ENCODE assay signal across 1 cellular context in the genomic region with DNA sequence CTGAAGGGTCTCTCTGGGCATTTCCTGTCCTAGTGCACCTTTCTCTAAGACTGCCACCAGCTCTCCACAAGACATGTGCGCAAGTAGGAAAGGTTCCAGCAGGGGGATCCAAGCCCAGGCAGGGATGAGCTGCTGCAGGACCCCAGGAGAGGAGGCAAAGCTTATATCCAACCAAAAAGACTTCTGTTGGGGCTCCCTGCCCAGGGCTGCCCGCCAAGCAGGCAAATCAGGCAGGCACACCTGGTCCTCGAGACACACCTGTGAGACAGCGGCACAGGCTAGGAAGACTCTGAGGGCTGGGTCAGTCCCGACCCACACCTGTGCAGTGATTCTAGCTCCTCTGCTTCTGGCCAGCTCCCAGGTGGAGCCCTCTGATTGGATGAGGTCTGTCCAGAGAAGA.
TF ChIP-seq lines count a peak whose summit lies in the region.

No MANE protein-coding gene starts in this region.

TF ChIP-seq in H1, 55 proteins besides CTCF, POLR2A, EP300 and RAD21:
- TF ChIP-seq, protein P1, sequence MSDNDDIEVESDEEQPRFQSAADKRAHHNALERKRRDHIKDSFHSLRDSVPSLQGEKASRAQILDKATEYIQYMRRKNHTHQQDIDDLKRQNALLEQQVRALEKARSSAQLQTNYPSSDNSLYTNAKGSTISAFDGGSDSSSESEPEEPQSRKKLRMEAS (IDR thresholded peaks at IDR 0.05) = peak; percentile 31; the same call in 1 of the 2 replicates
- TF ChIP-seq CBX5 (IDR thresholded peaks at IDR 0.05; ENCODE audit: low read depth, low read length) (no peak), TAF7 (optimal IDR thresholded peaks at IDR 0.05; ENCODE audit: borderline replicate concordance, low read depth, low read length) (no peak), BACH1 (IDR thresholded peaks at IDR 0.05; ENCODE audit: low read length) (no peak)
TF ChIP-seq in H1: peak in this region for 1.
